In the genomic region with DNA sequence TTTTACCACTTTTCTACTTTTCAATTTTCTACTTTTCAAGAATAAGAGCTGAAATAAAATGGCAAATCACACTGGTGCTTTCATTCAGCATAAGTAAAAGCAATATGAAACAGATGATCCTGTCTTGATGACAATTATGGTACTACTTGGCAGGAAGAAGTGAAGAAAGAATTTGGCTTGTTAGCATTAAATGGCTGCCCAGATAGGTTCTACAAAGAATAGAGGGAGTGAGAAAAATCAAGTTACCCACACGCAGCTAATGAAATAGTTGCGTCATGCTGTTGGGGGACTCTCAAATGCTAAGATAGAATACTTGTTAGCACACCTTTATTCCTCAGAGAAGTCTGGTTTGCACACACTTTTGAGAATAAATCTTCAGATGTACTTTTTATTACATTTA, we compare ENCODE assay signal across 20 cellular contexts.
"Had no signal": no experiment of that assay in that cellular context is flagged by ENCODE, and none has a peak within 500 bp of the region (broad histone marks: within the 10 kb centered on the region; RNA-seq: fewer than 3 reads in every experiment).

No MANE protein-coding gene starts in this region.

- H3K27ac ChIP-seq: brain microvascular endothelial cell, heart right ventricle, lower lobe of right lung, neutrophil, parathyroid adenoma, upper lobe of left lung had no signal

- H3K79me2 ChIP-seq: parathyroid adenoma had no signal

- ATAC-seq: activated CD8-positive, alpha-beta T cell treated with anti-CD3 and anti-CD28 coated beads, Interleukin-2, amount 10 ng/mL, durations not matched to agents 7 days and 5 days; heart right ventricle; left colon; lower lobe of right lung; natural killer cell treated with Interleukin-12 subunit alpha and Interleukin-12 subunit beta and Interleukin-15 and Interleukin-18, amount 100 ng/mL, for 72 hours; stimulated activated naive CD8-positive, alpha-beta T cell treated with anti-CD3 and anti-CD28 coated beads, Interleukin-15, Interleukin-2, amounts not matched to agents 100 U/mL and 50 U/mL, for 24 hours; T-cell had no signal

- H3K27me3 ChIP-seq: brain microvascular endothelial cell, neutrophil, upper lobe of left lung had no signal

- H3K4me3 ChIP-seq: heart right ventricle, lower lobe of right lung, upper lobe of left lung had no signal

- H3K36me3 ChIP-seq: brain microvascular endothelial cell, heart right ventricle, lower lobe of right lung, neutrophil, upper lobe of left lung had no signal

- DNase-seq: activated CD4-positive, alpha-beta T cell treated with anti-CD3 and anti-CD28 coated beads for 1 hour; activated CD4-positive, alpha-beta T cell treated with anti-CD3 and anti-CD28 coated beads, Interleukin-2, amount 50 U/mL, for 1 hour; activated CD8-positive, alpha-beta T cell treated with anti-CD3 and anti-CD28 coated beads, Interleukin-2, amount 10 ng/mL, durations not matched to agents 7 days and 5 days; activated gamma-delta T cell treated with Interleukin-2 at 50 U/mL for 16 hours; aorta; brain microvascular endothelial cell; caudate nucleus; effector CD4-positive, alpha-beta T cell; heart right ventricle; left colon; lower lobe of right lung; right cardiac atrium; stimulated activated CD4-positive, alpha-beta T cell treated with anti-CD3 and anti-CD28 coated beads, Interleukin-4, amount 100 ng/mL, for 24 hours; stimulated activated naive CD8-positive, alpha-beta T cell treated with anti-CD3 and anti-CD28 coated beads, Interleukin-15, Interleukin-2, amounts not matched to agents 100 U/mL and 50 U/mL, for 24 hours; T-cell; upper lobe of left lung had no signal

- H2AFZ ChIP-seq: parathyroid adenoma had no signal

- H3K4me1 ChIP-seq: heart right ventricle, lower lobe of right lung, parathyroid adenoma, upper lobe of left lung had no signal

- H3K9ac ChIP-seq: parathyroid adenoma had no signal

- H3K9me3 ChIP-seq: lower lobe of right lung, neutrophil, upper lobe of left lung had no signal

- FAIRE-seq: keratinocyte had no signal
